In the genomic region with DNA sequence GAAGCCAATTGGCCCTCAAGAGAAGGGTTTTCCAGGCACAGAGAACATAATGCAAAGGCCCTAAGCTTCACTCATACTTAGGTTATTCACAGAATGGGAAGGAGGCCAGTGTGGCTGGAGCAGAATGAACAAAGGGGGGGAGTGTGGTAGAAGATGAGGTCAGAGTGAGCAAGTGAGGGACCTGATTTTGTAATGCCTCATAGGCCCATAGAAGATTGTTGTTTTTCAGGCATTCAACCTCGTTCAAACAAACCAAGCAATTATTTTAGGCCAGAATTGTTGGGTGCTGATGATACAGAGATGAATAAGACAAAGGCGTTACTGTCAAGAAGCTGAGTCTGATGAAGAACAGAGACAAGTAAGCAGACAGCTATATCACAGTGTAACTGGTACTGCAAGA, we compare ENCODE assay signal across 13 cellular contexts. TPM values are rescaled to one million over a fixed set of nuclear protein-coding genes. Genes with fewer than 3 reads are reported as not detected.
DNase-seq lines count a peak whose midpoint lies in the region; ATAC-seq and TF ChIP-seq lines count a peak whose summit lies in the region.
"Had no signal": no experiment of that assay in that cellular context is flagged by ENCODE, and none has a peak within 500 bp of the region (broad histone marks: within the 10 kb centered on the region; RNA-seq: fewer than 3 reads in every experiment).

No MANE protein-coding gene starts in this region.

- H3K79me2 ChIP-seq in fibroblast of lung (ENCODE audit: control insufficient read depth, insufficient read depth, low read length): no peaks in the 10 kb centered on the region

- no peaks in the 10 kb centered on the region for H3K27me3 ChIP-seq in fibroblast of lung (ENCODE audit: control insufficient read depth, insufficient read depth, low read length)

- DNase-seq in AG09319 (ENCODE audit: extremely low read depth, low read depth) (peak; percentile 27), RPMI7951 (ENCODE audit: low read depth) (peak; percentile 87), fibroblast of lung (ENCODE audit: low read depth in 2 of 2) (peak; percentile 91 to 95), nucleus accumbens (lab: John Stamatoyannopoulos, UW) (peak in 45 of 56 donors; percentile 1 to 71 (median 36)), GM20000 (ENCODE audit: low spot score) (no peak), NCI-H2171 (lab: John Stamatoyannopoulos, UW) (no peak), glutamatergic neuron (no peak)
- DNase-seq: activated CD8-positive, alpha-beta memory T cell treated with anti-CD3 and anti-CD28 coated beads, Interleukin-2, amount 50 U/mL, for 48 hours; NCI-H1092; stimulated activated CD4-positive, alpha-beta T cell treated with anti-CD3 and anti-CD28 coated beads, Interleukin-4, amount 100 ng/mL, for 4 hours had no signal

- H3K27me3 Mint-ChIP-seq in glutamatergic neuron (ENCODE audit: unreplicated experiment): peaks cover 1% of the 10 kb centered on the region

- no peak overlapping the region for H3K27ac Mint-ChIP-seq in glutamatergic neuron (ENCODE audit: unreplicated experiment)
- H3K27ac Mint-ChIP-seq: nephron had no signal

- H2AFZ ChIP-seq in fibroblast of lung (ENCODE audit: low read length): no peak overlapping the region

- H3K4me2 ChIP-seq in fibroblast of lung (ENCODE audit: extremely low read depth, insufficient read depth, low read length): no peak overlapping the region

- no peaks in the 10 kb centered on the region for H4K20me1 ChIP-seq in fibroblast of lung (ENCODE audit: control insufficient read depth, extremely low read depth, insufficient read depth, low read length)

- no peak for TF ChIP-seq CTCF in AG09319 (IDR thresholded peaks at IDR 0.05; ENCODE audit: low read depth, low read length)
- TF ChIP-seq CTCF in fibroblast of lung (conservative IDR thresholded peaks at IDR 0.05 in 1 of 2, IDR thresholded peaks at IDR 0.05 in 1 of 2; ENCODE audit: low read depth in 1 of 2, low read length in 2 of 2): no peak
- no peak for TF ChIP-seq CTCF in GM20000 (IDR thresholded peaks at IDR 0.05; ENCODE audit: extremely low read depth, missing control alignments)
- no peak for TF ChIP-seq CTCF in glutamatergic neuron (IDR thresholded peaks at IDR 0.05; ENCODE audit: partially characterized antibody, unreplicated experiment)

- H3K4me3 Mint-ChIP-seq in glutamatergic neuron (ENCODE audit: unreplicated experiment): no peak overlapping the region
- H3K4me3 Mint-ChIP-seq: nephron had no signal

- H3K36me3 ChIP-seq in fibroblast of lung (ENCODE audit: control insufficient read depth, insufficient read depth, low read length): no peaks in the 10 kb centered on the region
- H3K36me3 ChIP-seq: thoracic aorta had no signal

- H3K4me1 ChIP-seq in fibroblast of lung (ENCODE audit: control insufficient read depth, extremely low read depth, insufficient read depth, low read length): peaks cover 13% of the 10 kb centered on the region

- no peaks in the 10 kb centered on the region for H3K9me3 ChIP-seq in fibroblast of lung (ENCODE audit: control insufficient read depth, insufficient read depth, low read depth, low read length)
- H3K9me3 ChIP-seq: thoracic aorta had no signal

- peaks cover 2% of the 10 kb centered on the region for H3K4me1 Mint-ChIP-seq in glutamatergic neuron (ENCODE audit: low read depth, unreplicated experiment)

- no peak overlapping the region for H3K4me3 ChIP-seq in fibroblast of lung (replicated peaks in 1 of 4; ENCODE audit: control extremely low read depth in 1 of 4, insufficient read depth in 1 of 4, low read depth in 3 of 4, low read length in 4 of 4)
- H3K4me3 ChIP-seq: thoracic aorta had no signal

- peaks cover 3% of the 10 kb centered on the region for H3K9me3 Mint-ChIP-seq in glutamatergic neuron (ENCODE audit: unreplicated experiment)
- H3K9me3 Mint-ChIP-seq: nephron had no signal

- no peak for ATAC-seq in GM21737 (IDR thresholded peaks at IDR 0.05; ENCODE audit: unreplicated experiment)

- no peaks in the 10 kb centered on the region for H3K36me3 Mint-ChIP-seq in glutamatergic neuron (ENCODE audit: unreplicated experiment)

- H3K27ac ChIP-seq in fibroblast of lung (ENCODE audit: insufficient read depth, low read length): no peak overlapping the region
- H3K27ac ChIP-seq: thoracic aorta had no signal

- H3K9ac ChIP-seq in fibroblast of lung (ENCODE audit: insufficient read depth, low read length): no peak overlapping the region

RNA-seq across cellular contexts. Expression of a gene that starts 54.5 kb away (rescaled TPM):
- total RNA-seq in RPMI7951 (2014; rRNA removed; shearing (Covaris generic)): 24.5 and 36.4 TPM in 2 replicates
- total RNA-seq in fibroblast of lung (11.6 and 13.5 TPM in 2 replicates), glutamatergic neuron (ENCODE audit: unreplicated experiment) (17.9 TPM)
- 74.1 and 99.5 TPM in 2 replicates for polyA plus RNA-seq in fibroblast of lung
- polyA plus RNA-seq in fibroblast of lung (2012): 65.2 and 91.7 TPM in 2 replicates
- 0.89 and 3.6 TPM in 2 replicates for polyA minus RNA-seq in fibroblast of lung (ENCODE audit: low replicate concordance)

Comparison
In these comparisons a context has a peak if more than half of its experiments do, and no peak if none do; other contexts are left out.
1. DNase-seq: peak in AG09319 (single experiment), RPMI7951 (single experiment), fibroblast of lung (2 of 2) and nucleus accumbens (45 of 56); none in GM20000 (single experiment), NCI-H2171 (single experiment) and glutamatergic neuron (single experiment).